Comparison of ENCODE assay signal across 8 cellular contexts in the genomic region with DNA sequence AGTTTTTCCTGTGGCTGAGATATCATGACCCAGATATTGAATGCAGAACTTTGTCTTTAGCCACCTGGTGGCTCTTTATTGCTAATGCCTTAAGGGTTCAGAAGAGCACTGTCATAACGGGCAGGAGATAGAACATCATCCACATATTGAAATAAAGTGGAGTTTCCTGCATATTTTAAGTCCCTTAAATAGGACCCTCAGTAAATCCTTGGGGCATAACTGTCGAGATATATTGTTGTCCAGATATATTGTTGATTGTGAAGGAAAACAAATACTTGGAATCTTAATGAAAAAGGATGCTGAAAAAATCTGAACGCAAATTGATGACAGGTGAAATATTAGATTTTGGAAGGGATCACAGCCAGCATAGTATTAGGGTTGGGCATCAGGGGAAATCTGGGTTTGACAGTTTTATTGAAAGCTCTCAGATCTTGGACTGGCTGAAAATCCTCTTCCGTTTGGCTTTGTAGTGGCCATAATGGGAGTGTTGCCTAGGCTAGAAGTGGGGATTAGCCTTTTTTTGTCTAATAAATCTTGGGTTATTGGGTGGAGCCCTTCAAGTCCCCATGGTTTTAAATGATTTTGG. TPM values are rescaled to one million over a fixed set of nuclear protein-coding genes. Genes with fewer than 3 reads are reported as not detected.
DNase-seq lines count a peak whose midpoint lies in the region; ATAC-seq, FAIRE-seq and TF ChIP-seq lines count a peak whose summit lies in the region.

No MANE protein-coding gene starts in this region.

- peak; percentile 52 for FAIRE-seq in GM18507 (lab: Jason Lieb, UNC)
- FAIRE-seq in urothelium cell line (lab: Jason Lieb, UNC) = no peak

- TF ChIP-seq POLR2A in Peyer's patch (IDR thresholded peaks at IDR 0.05) = no peak

- no peaks in the 10 kb centered on the region for H3K4me1 ChIP-seq in Peyer's patch

- peak; percentile 79 for ATAC-seq in HG02943 (IDR thresholded peaks at IDR 0.05; ENCODE audit: low read depth, unreplicated experiment)
- ATAC-seq in HG03025 (IDR thresholded peaks at IDR 0.05; ENCODE audit: low FRiP score, unreplicated experiment) = no peak

- no peaks in the 10 kb centered on the region for H3K36me3 ChIP-seq in Peyer's patch

- no peaks in the 10 kb centered on the region for H3K9me3 ChIP-seq in Peyer's patch

- TF ChIP-seq CTCF in Peyer's patch (IDR thresholded peaks at IDR 0.05) = peak; percentile 24 to 43 (median 33)
- TF ChIP-seq CTCF in fibroblast of villous mesenchyme (IDR thresholded peaks at IDR 0.05; ENCODE audit: insufficient read depth, low read depth, low read length) = peak; percentile 58

- no peak overlapping the region for H3K27ac ChIP-seq in Peyer's patch

- peak; percentile 71 for DNase-seq in AG08395 (ENCODE audit: low spot score)
- no peak for DNase-seq in GM18507 (ENCODE audit: extremely low spot score, insufficient read length, low read depth)
- DNase-seq in Peyer's patch = no peak
- peak; percentile 46 for DNase-seq in fibroblast of villous mesenchyme (ENCODE audit: low read depth)
- DNase-seq in urothelium cell line (ENCODE audit: low spot score) = peak; percentile 29
- DNase-seq in cerebellar nuclear complex (lab: John Stamatoyannopoulos, UW) = no peak

- H3K27me3 ChIP-seq in Peyer's patch = peaks cover 0 to 6% of the 10 kb centered on the region in 2 donors

- H3K4me3 ChIP-seq in Peyer's patch (no peak overlapping the region), fibroblast of villous mesenchyme (ENCODE audit: low read depth, low read length) (no peak overlapping the region)

RNA-seq across cellular contexts. Expression of a gene that starts 13.9 kb away (rescaled TPM):
- total RNA-seq in Peyer's patch (10 to 100 TPM in 1 of 4 donors, 1 to 10 TPM in 3; 2.6 to 12.4 (median 4.5) TPM), fibroblast of villous mesenchyme (11.6 and 17.3 TPM in 2 replicates)

Comparison
In these comparisons a context has a peak if more than half of its experiments do, and no peak if none do; other contexts are left out.
1. DNase-seq: peak in AG08395 (single experiment), fibroblast of villous mesenchyme (single experiment) and urothelium cell line (single experiment); none in GM18507 (single experiment), Peyer's patch (0 of 3) and cerebellar nuclear complex (0 of 2).